Comparison of ENCODE assay signal across 8 cellular contexts in the genomic region with DNA sequence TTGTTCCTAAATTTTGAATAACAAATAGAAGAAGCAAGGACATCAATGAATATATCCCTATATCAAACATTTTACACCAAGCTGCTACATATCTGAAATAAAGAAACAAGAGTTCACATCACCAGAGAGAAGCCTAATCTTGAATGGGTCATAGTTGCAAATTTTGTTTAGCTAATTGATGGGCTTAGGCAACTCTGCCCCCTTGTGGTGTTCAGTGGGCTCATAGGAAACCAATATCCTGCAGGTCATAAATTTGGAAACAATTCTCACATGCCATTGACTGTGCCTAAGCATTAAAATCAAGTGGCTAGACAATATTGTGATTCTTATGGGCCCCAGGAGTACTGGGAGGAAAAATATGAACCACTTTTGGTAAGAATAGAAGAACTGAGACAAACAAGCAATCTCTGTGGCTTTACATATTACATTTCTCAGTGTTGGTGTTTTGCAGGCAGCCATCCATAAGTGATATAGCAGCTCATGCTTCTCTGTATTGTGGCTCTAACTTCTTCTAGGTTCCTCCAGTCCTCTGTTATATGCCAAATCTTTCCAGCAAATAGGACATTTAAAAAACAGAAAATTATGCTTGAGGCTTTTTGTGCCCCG.
DNase-seq lines count a peak whose midpoint lies in the region; ATAC-seq and TF ChIP-seq lines count a peak whose summit lies in the region.

No MANE protein-coding gene starts in this region.

- no peak overlapping the region for H3K4me3 ChIP-seq in fibroblast of villous mesenchyme (ENCODE audit: low read depth, low read length)

- peak; percentile 53 for TF ChIP-seq CTCF in GM20000 (IDR thresholded peaks at IDR 0.05; ENCODE audit: extremely low read depth, missing control alignments)
- peak; percentile 66 for TF ChIP-seq CTCF in RWPE1 (conservative IDR thresholded peaks at IDR 0.05; ENCODE audit: low read depth)
- TF ChIP-seq CTCF in fibroblast of villous mesenchyme (IDR thresholded peaks at IDR 0.05; ENCODE audit: insufficient read depth, low read depth, low read length), result peak; percentile 15

- CTCF ChIA-PET in RWPE1 (lab: Yijun Ruan, JAX), result interaction anchor here (0.5 to 2.0 kb wide), 4 partner anchors 10 to 1146 kb away, joined by 3 to 4 read pairs (median 4); no protein-coding TSS in a partner anchor

- DNase-seq in DMS53 treated with DMSO at 0.1 percent for 48 hours (lab: John Stamatoyannopoulos, UW; ENCODE audit: unreplicated experiment) (peak; percentile 45), GM20000 (ENCODE audit: low spot score) (peak; percentile 50), M059J (ENCODE audit: low read depth) (peak; percentile 4), RWPE1 (ENCODE audit: low spot score) (peak; percentile 14), fibroblast of villous mesenchyme (ENCODE audit: low read depth) (peak; percentile 2), retina (peak; percentile 68), T-helper 9 cell (no peak)

- no peak for ATAC-seq in GM19397 (IDR thresholded peaks at IDR 0.05; ENCODE audit: unreplicated experiment)

- H3K27ac ChIP-seq in RWPE1, result no peak overlapping the region

- POLR2A ChIA-PET in RWPE1 (lab: Yijun Ruan, JAX; ENCODE audit: low non-redundant PET), result no interaction called here

Comparison
In these comparisons a context has a peak if more than half of its experiments do, and no peak if none do; other contexts are left out.
1. CTCF ChIP-seq: peak in every context shown above with its lines; median percentile 66 in RWPE1; 53 in GM20000; 15 in fibroblast of villous mesenchyme.